17 cellular contexts compared by ENCODE assay signal in the genomic region with DNA sequence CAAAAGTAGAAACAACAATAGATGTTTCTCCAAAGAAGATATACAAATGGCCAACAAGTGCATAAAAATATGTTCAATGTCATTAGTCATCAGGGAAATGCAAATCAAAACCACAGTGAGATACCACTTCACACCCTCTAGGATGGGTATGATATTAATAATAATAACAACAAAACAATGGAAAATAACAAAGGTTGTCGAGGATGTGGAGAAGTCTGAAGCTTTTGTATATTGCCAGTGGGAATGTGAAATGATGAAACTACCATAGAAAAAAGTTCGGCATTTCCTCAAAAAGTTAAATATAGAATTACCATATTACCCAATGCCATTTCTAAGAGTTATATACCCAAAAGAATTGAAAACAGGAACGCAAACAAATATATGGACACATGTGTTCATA. TPM values are rescaled to one million over a fixed set of nuclear protein-coding genes. Genes with fewer than 3 reads are reported as not detected.
DNase-seq lines count a peak whose midpoint lies in the region; ATAC-seq and TF ChIP-seq lines count a peak whose summit lies in the region.
"Had no signal": no experiment of that assay in that cellular context is flagged by ENCODE, and none has a peak within 500 bp of the region (broad histone marks: within the 10 kb centered on the region; RNA-seq: fewer than 3 reads in every experiment).

No MANE protein-coding gene starts in this region.

- H4K91ac ChIP-seq in IMR-90 (ENCODE audit: insufficient read depth, low read depth, low read length): no peak overlapping the region

- H2BK15ac ChIP-seq in IMR-90 (ENCODE audit: low read depth, low read length): no peak overlapping the region

- peaks cover 0 to 8% of the 10 kb centered on the region in 2 experiments; a peak in 1 of 4 replicates for H3K79me1 ChIP-seq in IMR-90 (ENCODE audit: low read depth in 1 of 2, low read length in 2 of 2)

- H3K14ac ChIP-seq in IMR-90 (replicated peaks; ENCODE audit: low read depth, low read length): no peak overlapping the region

- no peak for TF ChIP-seq RAD21 in IMR-90 (IDR thresholded peaks at IDR 0.05; ENCODE audit: low read length)

- no peak overlapping the region for H3K56ac ChIP-seq in IMR-90 (ENCODE audit: extremely low read depth, insufficient read depth, low read length)

- H3K4me3 ChIP-seq in BLaER1: no peak overlapping the region
- H3K4me3 ChIP-seq in IMR-90 (ENCODE audit: insufficient read depth, low read depth, low read length): no peak overlapping the region
- no peak overlapping the region for H3K4me3 ChIP-seq in adipocyte (ENCODE audit: low read length)
- H3K4me3 ChIP-seq: body of pancreas, spleen had no signal

- in situ Hi-C loops in IMR-90 (cut with MboI; ENCODE audit: low sequenced_read_pairs): no loop called here

- CTCF ChIA-PET in IMR-90 (lab: Yijun Ruan, JAX): no interaction called here

- WGBS in IMR-90 (ENCODE audit: extremely low coverage in 2 of 2, insufficient read length in 1 of 2), 2 experiments: no CpG with 5 or more reads among the region's 3 CpGs

- no peak overlapping the region for H2AFZ ChIP-seq in IMR-90 (replicated peaks; ENCODE audit: low read length, poor library complexity)

- no peak overlapping the region for H3K27ac ChIP-seq in BLaER1
- H3K27ac ChIP-seq in IMR-90 (ENCODE audit: insufficient read depth, low read length): no peak overlapping the region

- no TSS peak for BruUV-seq in IMR-90 (replicated peaks; lab: Mats Ljungman, UMichigan)

- DNase-seq in IMR-90: no peak
- DNase-seq in adipocyte (ENCODE audit: low read depth): peak; percentile 55
- peak; percentile 36 for DNase-seq in kidney tubule cell (ENCODE audit: low spot score)
- no peak for DNase-seq in effector CD8-positive, alpha-beta T cell (lab: John Stamatoyannopoulos, UW)
- DNase-seq in Ammon's horn (ENCODE audit: low spot score): no peak
- no peak for DNase-seq in DMS53 (lab: John Stamatoyannopoulos, UW)
- no peak for DNase-seq in stimulated activated CD8-positive, alpha-beta memory T cell treated with anti-CD3 and anti-CD28 coated beads, Interleukin-4, amount 100 ng/mL, for 48 hours
- DNase-seq: activated CD4-positive, alpha-beta T cell treated with anti-CD3 and anti-CD28 coated beads, Interleukin-2, amount 50 U/mL, for 1 hour; activated T-cell treated with anti-CD3 and anti-CD28 coated beads, Interleukin-2, amount 50 U/mL, for 1 hour; HFFc6; naive B cell; NCI-H1417; NCI-H774; RPMI8226; spleen had no signal

- H3K4ac ChIP-seq in IMR-90 (ENCODE audit: low read depth, low read length): no peak overlapping the region

- H3K9me3 ChIP-seq in BLaER1: no peaks in the 10 kb centered on the region
- H3K9me3 ChIP-seq in IMR-90 (ENCODE audit: control insufficient read depth, insufficient read depth, low read length): no peaks in the 10 kb centered on the region
- no peaks in the 10 kb centered on the region for H3K9me3 ChIP-seq in adipocyte (ENCODE audit: control insufficient read depth, low read length)
- H3K9me3 ChIP-seq: body of pancreas, spleen had no signal

- dilution Hi-C loops in IMR-90 (cut with HindIII; ENCODE audit: low sequenced_read_pairs, unreplicated experiment): no loop called here

- no peak for TF ChIP-seq POLR2A in IMR-90 (IDR thresholded peaks at IDR 0.05; ENCODE audit: low read depth, low read length)

- H2BK20ac ChIP-seq in IMR-90 (ENCODE audit: low read depth, low read length): no peak overlapping the region

- no peak overlapping the region for H2BK5ac ChIP-seq in IMR-90 (ENCODE audit: low read depth, low read length, poor library complexity, severe bottlenecking)

- H3K36me3 ChIP-seq in BLaER1 (no peaks in the 10 kb centered on the region), IMR-90 (ENCODE audit: control insufficient read depth, insufficient read depth, low read length) (no peaks in the 10 kb centered on the region), adipocyte (ENCODE audit: control insufficient read depth, insufficient read depth, low read length, severe bottlenecking) (no peaks in the 10 kb centered on the region)
- H3K36me3 ChIP-seq: spleen had no signal

- TF ChIP-seq CTCF in IMR-90 (conservative IDR thresholded peaks at IDR 0.05; ENCODE audit: low read depth, low read length): no peak

- no peak overlapping the region for H2AK9ac ChIP-seq in IMR-90 (replicated peaks; ENCODE audit: low read depth, low read length, poor library complexity)

- H2BK120ac ChIP-seq in IMR-90 (ENCODE audit: low read depth, low read length): no peak overlapping the region

- no peak overlapping the region for H4K5ac ChIP-seq in IMR-90 (ENCODE audit: low read depth, low read length)

- no peak overlapping the region for H3K9ac ChIP-seq in BLaER1
- no peak overlapping the region for H3K9ac ChIP-seq in IMR-90 (ENCODE audit: low read depth, low read length)
- no peak overlapping the region for H3K9ac ChIP-seq in adipocyte (ENCODE audit: low read length)

- peaks cover 16% of the 10 kb centered on the region for H3K9me1 ChIP-seq in IMR-90 (ENCODE audit: insufficient read depth, low read length)

- POLR2A ChIA-PET in IMR-90 (lab: Charles Lee; ENCODE audit: unreplicated experiment): no interaction called here

- no peak overlapping the region for H2AK5ac ChIP-seq in IMR-90 (ENCODE audit: low read depth, low read length)

- no peak overlapping the region for H3K18ac ChIP-seq in IMR-90 (ENCODE audit: low read depth, low read length)

- peaks cover 12% of the 10 kb centered on the region; the same call in 1 of the 2 replicates for H3K27me3 ChIP-seq in BLaER1
- H3K27me3 ChIP-seq in IMR-90 (ENCODE audit: control insufficient read depth, insufficient read depth, low read length): no peaks in the 10 kb centered on the region
- no peaks in the 10 kb centered on the region for H3K27me3 ChIP-seq in adipocyte (replicated peaks; ENCODE audit: control insufficient read depth, insufficient read depth, low read length)
- H3K27me3 ChIP-seq: body of pancreas, spleen had no signal

- H3K23ac ChIP-seq in IMR-90 (ENCODE audit: low read depth, low read length): no peak overlapping the region

- H3K4me1 ChIP-seq in BLaER1 (peaks cover 58% of the 10 kb centered on the region), IMR-90 (ENCODE audit: control insufficient read depth, insufficient read depth, low read length) (peaks cover 28% of the 10 kb centered on the region), adipocyte (ENCODE audit: control insufficient read depth, insufficient read depth, low read length) (peaks cover 37% of the 10 kb centered on the region)

- intact Hi-C loops in IMR-90 (cut with micrococcal nuclease): no loop called here

- H4K8ac ChIP-seq in IMR-90 (ENCODE audit: low read depth in 2 of 2, low read length in 2 of 2): no peak overlapping the region

- peak overlapping the region; percentile 41; the same call in 1 of the 2 replicates for H3K4me2 ChIP-seq in BLaER1
- no peak overlapping the region for H3K4me2 ChIP-seq in IMR-90 (ENCODE audit: low read depth, low read length)

- H4K20me1 ChIP-seq in BLaER1: peaks cover 11% of the 10 kb centered on the region; the same call in 1 of the 2 replicates
- H4K20me1 ChIP-seq in IMR-90 (ENCODE audit: insufficient read depth, low read length): no peaks in the 10 kb centered on the region; the same call in 1 of the 2 replicates

- ATAC-seq in IMR-90 (ENCODE audit: low read depth): no peak
- ATAC-seq: body of pancreas had no signal

TF ChIP-seq in IMR-90, 13 proteins besides CTCF, POLR2A, EP300 and RAD21:
- TF ChIP-seq CHD1 (IDR thresholded peaks at IDR 0.05; ENCODE audit: low read depth, low read length) (no peak), CEBPB (IDR thresholded peaks at IDR 0.05; ENCODE audit: low read depth, low read length) (peak; percentile 23; the same call in 1 of the 2 replicates), MAZ (IDR thresholded peaks at IDR 0.05; ENCODE audit: borderline replicate concordance, low read depth, low read length) (no peak), FOS (IDR thresholded peaks at IDR 0.05; ENCODE audit: low read depth, low read length) (no peak)

RNA-seq across cellular contexts. Expression of a gene that starts 10.8 kb away (rescaled TPM):
- total RNA-seq in IMR-90 (2012; rRNA removed): 22.8 and 24.2 TPM in 2 replicates
- 31.1 and 31.8 TPM in 2 replicates for polyA plus RNA-seq in IMR-90 (2012; rRNA removed)
- polyA plus RNA-seq in IMR-90 (2012; cell fraction: cytosol; rRNA removed): 26.0 and 43.6 TPM in 2 replicates
- 147 and 366 TPM in 2 replicates for polyA plus RNA-seq in IMR-90 (2012; cell fraction: nucleus; rRNA removed; ENCODE audit: low replicate concordance)

Comparison
In these comparisons a context has a peak if more than half of its experiments do, and no peak if none do; other contexts are left out.
1. DNase-seq: peak in adipocyte (single experiment) and kidney tubule cell (single experiment); none in IMR-90 (single experiment), effector CD8-positive, alpha-beta T cell (single experiment), Ammon's horn (single experiment), DMS53 (single experiment) and stimulated activated CD8-positive, alpha-beta memory T cell treated with anti-CD3 and anti-CD28 coated beads, Interleukin-4, amount 100 ng/mL, for 48 hours (single experiment).